In the genomic region with DNA sequence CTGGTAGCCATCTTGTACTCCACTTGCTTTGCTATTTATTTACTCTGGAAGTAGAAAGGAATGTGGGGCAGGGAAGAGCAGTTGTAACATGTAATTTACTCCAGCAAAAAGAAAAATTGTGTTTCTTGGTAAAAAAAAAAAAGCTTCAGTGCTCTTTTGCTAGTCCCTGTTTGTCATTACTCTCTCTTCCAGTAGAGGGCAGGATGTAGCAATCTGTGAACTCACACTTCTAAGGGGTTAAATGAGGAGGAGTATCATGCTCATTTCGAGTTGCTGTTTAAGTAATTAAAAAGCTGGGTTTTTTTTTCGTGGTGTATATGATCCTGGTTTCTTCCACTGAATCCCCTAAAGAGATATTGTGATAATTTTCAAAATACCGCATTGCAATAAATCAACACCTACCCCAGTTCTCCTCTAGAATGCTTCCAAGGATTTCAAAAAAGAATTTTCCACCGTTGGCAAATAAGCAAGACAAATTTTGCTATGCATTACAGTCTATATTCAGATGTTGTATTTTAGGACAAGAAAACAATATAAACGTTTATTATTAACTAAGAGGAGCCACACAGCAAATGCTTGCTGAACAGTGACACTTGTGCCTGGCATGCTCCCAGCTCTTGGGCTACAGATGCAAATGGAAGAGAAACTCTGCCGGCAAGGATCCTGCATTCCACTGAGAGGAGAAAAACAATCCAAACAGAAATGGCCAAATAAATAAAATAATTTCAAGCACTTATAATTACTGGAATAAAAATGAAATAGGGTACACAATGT, we compare ENCODE assay signal across 1 cellular context.
TF ChIP-seq lines count a peak whose summit lies in the region.

No MANE protein-coding gene starts in this region.

TF ChIP-seq in IMR-90, 13 proteins besides CTCF, POLR2A, EP300 and RAD21:
- TF ChIP-seq FOS (IDR thresholded peaks at IDR 0.05; ENCODE audit: low read depth, low read length) = no peak
